In the genomic region with DNA sequence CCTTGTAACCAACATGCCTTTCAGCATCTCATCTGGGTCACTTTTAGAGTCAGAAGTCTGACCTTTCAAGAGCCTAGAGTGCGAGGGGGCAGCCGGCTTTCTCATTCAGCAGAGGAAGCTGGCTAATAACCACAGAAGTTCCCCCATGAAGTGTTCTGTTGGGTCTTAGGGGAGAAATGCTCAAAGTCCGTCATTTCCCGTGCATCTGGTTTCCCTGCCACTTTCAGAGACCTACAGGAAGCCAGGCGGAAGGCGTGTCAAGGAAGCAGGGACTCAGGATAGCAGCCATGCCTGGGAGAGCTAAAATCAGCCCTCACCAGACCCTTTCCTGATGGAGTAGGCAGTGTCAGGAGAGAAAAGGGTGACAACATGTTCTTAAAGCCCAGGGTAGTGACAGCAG, we compare ENCODE assay signal across 1 cellular context.
TF ChIP-seq lines count a peak whose summit lies in the region.

No MANE protein-coding gene starts in this region.

TF ChIP-seq in GM23338, 12 proteins besides CTCF, POLR2A, EP300 and RAD21 (continued from another document):
- TF ChIP-seq, protein P1, sequence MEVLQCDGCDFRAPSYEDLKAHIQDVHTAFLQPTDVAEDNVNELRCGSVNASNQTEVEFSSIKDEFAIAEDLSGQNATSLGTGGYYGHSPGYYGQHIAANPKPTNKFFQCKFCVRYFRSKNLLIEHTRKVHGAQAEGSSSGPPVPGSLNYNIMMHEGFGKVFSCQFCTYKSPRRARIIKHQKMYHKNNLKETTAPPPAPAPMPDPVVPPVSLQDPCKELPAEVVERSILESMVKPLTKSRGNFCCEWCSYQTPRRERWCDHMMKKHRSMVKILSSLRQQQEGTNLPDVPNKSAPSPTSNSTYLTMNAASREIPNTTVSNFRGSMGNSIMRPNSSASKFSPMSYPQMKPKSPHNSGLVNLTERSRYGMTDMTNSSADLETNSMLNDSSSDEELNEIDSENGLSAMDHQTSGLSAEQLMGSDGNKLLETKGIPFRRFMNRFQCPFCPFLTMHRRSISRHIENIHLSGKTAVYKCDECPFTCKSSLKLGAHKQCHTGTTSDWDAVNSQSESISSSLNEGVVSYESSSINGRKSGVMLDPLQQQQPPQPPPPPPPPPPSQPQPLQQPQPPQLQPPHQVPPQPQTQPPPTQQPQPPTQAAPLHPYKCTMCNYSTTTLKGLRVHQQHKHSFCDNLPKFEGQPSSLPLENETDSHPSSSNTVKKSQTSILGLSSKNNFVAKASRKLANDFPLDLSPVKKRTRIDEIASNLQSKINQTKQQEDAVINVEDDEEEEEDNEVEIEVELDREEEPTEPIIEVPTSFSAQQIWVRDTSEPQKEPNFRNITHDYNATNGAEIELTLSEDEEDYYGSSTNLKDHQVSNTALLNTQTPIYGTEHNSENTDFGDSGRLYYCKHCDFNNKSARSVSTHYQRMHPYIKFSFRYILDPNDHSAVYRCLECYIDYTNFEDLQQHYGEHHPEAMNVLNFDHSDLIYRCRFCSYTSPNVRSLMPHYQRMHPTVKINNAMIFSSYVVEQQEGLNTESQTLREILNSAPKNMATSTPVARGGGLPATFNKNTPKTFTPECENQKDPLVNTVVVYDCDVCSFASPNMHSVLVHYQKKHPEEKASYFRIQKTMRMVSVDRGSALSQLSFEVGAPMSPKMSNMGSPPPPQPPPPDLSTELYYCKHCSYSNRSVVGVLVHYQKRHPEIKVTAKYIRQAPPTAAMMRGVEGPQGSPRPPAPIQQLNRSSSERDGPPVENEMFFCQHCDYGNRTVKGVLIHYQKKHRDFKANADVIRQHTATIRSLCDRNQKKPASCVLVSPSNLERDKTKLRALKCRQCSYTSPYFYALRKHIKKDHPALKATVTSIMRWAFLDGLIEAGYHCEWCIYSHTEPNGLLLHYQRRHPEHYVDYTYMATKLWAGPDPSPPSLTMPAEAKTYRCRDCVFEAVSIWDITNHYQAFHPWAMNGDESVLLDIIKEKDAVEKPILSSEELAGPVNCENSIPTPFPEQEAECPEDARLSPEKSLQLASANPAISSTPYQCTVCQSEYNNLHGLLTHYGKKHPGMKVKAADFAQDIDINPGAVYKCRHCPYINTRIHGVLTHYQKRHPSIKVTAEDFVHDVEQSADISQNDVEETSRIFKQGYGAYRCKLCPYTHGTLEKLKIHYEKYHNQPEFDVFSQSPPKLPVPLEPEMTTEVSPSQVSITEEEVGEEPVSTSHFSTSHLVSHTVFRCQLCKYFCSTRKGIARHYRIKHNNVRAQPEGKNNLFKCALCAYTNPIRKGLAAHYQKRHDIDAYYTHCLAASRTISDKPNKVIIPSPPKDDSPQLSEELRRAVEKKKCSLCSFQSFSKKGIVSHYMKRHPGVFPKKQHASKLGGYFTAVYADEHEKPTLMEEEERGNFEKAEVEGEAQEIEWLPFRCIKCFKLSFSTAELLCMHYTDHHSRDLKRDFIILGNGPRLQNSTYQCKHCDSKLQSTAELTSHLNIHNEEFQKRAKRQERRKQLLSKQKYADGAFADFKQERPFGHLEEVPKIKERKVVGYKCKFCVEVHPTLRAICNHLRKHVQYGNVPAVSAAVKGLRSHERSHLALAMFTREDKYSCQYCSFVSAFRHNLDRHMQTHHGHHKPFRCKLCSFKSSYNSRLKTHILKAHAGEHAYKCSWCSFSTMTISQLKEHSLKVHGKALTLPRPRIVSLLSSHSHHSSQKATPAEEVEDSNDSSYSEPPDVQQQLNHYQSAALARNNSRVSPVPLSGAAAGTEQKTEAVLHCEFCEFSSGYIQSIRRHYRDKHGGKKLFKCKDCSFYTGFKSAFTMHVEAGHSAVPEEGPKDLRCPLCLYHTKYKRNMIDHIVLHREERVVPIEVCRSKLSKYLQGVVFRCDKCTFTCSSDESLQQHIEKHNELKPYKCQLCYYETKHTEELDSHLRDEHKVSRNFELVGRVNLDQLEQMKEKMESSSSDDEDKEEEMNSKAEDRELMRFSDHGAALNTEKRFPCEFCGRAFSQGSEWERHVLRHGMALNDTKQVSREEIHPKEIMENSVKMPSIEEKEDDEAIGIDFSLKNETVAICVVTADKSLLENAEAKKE (CRISPR knock-in tag; IDR thresholded peaks at IDR 0.05) = no peak
